ENCODE assay signal across 1 cellular context in genomic region chr16:2253293-2253692, GRCh38.
TF ChIP-seq lines count a peak whose summit lies in the region.

No MANE protein-coding gene starts in this region.

TF ChIP-seq in WTC11, 78 proteins besides CTCF, POLR2A, EP300 and RAD21 (continued from another document):
- TF ChIP-seq, protein P1, sequence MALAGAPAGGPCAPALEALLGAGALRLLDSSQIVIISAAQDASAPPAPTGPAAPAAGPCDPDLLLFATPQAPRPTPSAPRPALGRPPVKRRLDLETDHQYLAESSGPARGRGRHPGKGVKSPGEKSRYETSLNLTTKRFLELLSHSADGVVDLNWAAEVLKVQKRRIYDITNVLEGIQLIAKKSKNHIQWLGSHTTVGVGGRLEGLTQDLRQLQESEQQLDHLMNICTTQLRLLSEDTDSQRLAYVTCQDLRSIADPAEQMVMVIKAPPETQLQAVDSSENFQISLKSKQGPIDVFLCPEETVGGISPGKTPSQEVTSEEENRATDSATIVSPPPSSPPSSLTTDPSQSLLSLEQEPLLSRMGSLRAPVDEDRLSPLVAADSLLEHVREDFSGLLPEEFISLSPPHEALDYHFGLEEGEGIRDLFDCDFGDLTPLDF (CRISPR knock-in tag; IDR thresholded peaks at IDR 0.05), result no peak
TF ChIP-seq in WTC11: peak in this region for 0.
